29 cellular contexts compared by ENCODE assay signal in the genomic region with DNA sequence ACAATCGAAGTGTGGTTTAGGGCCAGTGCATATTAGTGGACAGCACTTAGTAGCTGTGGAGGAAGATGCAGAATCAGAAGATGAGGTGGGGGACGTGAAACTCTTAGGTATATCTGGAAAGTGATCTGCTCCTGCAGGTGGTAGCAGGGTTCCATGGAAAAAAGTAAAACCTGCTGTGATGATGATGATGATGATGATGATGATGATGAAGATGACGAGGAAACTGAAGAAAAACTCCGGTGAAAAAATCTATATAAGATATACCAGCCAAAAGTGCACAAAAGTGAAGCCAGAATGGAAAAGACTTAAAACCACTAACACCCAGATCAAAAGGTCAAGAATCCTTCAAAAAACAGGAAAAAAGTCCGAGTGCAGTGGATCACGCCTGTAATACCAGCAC.
"Had no signal": no experiment of that assay in that cellular context is flagged by ENCODE, and none has a peak within 500 bp of the region (broad histone marks: within the 10 kb centered on the region; RNA-seq: fewer than 3 reads in every experiment).

No MANE protein-coding gene starts in this region.

- H3K4me1 Mint-ChIP-seq: stimulated activated effector memory CD8-positive, alpha-beta T cell treated with anti-CD3 and anti-CD28 coated beads, Interleukin-12 subunit alpha, Interleukin-12 subunit beta, amount 100 ng/mL, for 72 hours; stimulated activated memory B cell treated with anti-CD40 and anti-IgM and Interleukin-4, amounts not matched to agents 10 μg/mL and 1 μg/mL and 100 μg/mL, for 72 hours; stimulated activated naive B cell treated with anti-CD40 and anti-IgM and Interleukin-4, amounts not matched to agents 10 μg/mL and 1 μg/mL and 100 μg/mL, for 72 hours; stimulated activated naive CD8-positive, alpha-beta T cell treated with anti-CD3 and anti-CD28 coated beads, Interleukin-15, amount 100 ng/mL, for 72 hours had no signal

- H3K4me3 ChIP-seq: stomach, suprapubic skin, testis, thoracic aorta, thyroid gland, tibial artery, tibial nerve, transverse colon, upper lobe of left lung, upper lobe of right lung, uterus, vagina had no signal

- H3K36me3 ChIP-seq: stomach, suprapubic skin, thoracic aorta, thyroid gland, tibial artery, tibial nerve, transverse colon, upper lobe of left lung, upper lobe of right lung, uterus, vagina had no signal

- DNase-seq: stimulated activated CD4-positive, alpha-beta T cell treated with anti-CD3 and anti-CD28 coated beads, Interleukin-2, amount 100 ng/mL, for 48 hours; stimulated activated CD4-positive, alpha-beta T cell treated with anti-CD3 and anti-CD28 coated beads, Interleukin-4, amount 100 ng/mL, for 1 hour; stimulated activated CD4-positive, alpha-beta T cell treated with anti-CD3 and anti-CD28 coated beads, Interleukin-4, amount 100 ng/mL, for 24 hours; stimulated activated CD4-positive, alpha-beta T cell treated with anti-CD3 and anti-CD28 coated beads, Interleukin-4, amount 100 ng/mL, for 4 hours; stimulated activated CD8-positive, alpha-beta memory T cell treated with anti-CD3 and anti-CD28 coated beads, Interleukin-4, amount 100 ng/mL, for 48 hours; stimulated activated naive B cell treated with anti-CD40 and anti-IgM and Interleukin-4, amounts not matched to agents 10 μg/mL and 1 μg/mL and 100 μg/mL, for 72 hours; stimulated activated naive CD4-positive, alpha-beta T cell; stimulated activated naive CD4-positive, alpha-beta T cell treated with Interleukin-2 at 50 U/mL for 16 hours; stimulated activated naive CD8-positive, alpha-beta T cell treated with anti-CD3 and anti-CD28 coated beads, Interleukin-15, amount 100 ng/mL, for 72 hours; stimulated activated naive CD8-positive, alpha-beta T cell treated with anti-CD3 and anti-CD28 coated beads, Interleukin-15, Interleukin-2, amounts not matched to agents 100 U/mL and 50 U/mL, for 24 hours; stomach; substantia nigra; testis; thyroid gland; tibial artery; transverse colon; trophoblast cell; upper lobe of left lung; upper lobe of right lung; uterus had no signal

- H3K9me3 ChIP-seq: stomach, suprapubic skin, testis, thoracic aorta, thyroid gland, tibial artery, tibial nerve, transverse colon, upper lobe of left lung, upper lobe of right lung, uterus, vagina had no signal

- H3K27ac Mint-ChIP-seq: stimulated activated effector memory CD8-positive, alpha-beta T cell treated with anti-CD3 and anti-CD28 coated beads, Interleukin-12 subunit alpha, Interleukin-12 subunit beta, amount 100 ng/mL, for 72 hours; stimulated activated memory B cell treated with anti-CD40 and anti-IgM and Interleukin-4, amounts not matched to agents 10 μg/mL and 1 μg/mL and 100 μg/mL, for 72 hours; stimulated activated naive B cell treated with anti-CD40 and anti-IgM and Interleukin-4, amounts not matched to agents 10 μg/mL and 1 μg/mL and 100 μg/mL, for 72 hours; stimulated activated naive CD8-positive, alpha-beta T cell treated with anti-CD3 and anti-CD28 coated beads, Interleukin-15, Interleukin-2, amounts not matched to agents 100 ng/mL and 50 ng/mL, for 24 hours; type B pancreatic cell had no signal

- H3K27me3 ChIP-seq: stomach, testis, thyroid gland, tibial artery, tibial nerve, upper lobe of right lung, uterus, vagina had no signal

- H3K4me1 ChIP-seq: stomach, suprapubic skin, testis, thyroid gland, tibial artery, tibial nerve, transverse colon, upper lobe of left lung, upper lobe of right lung, uterus, vagina had no signal

- H3K36me3 Mint-ChIP-seq: stimulated activated effector memory CD8-positive, alpha-beta T cell treated with anti-CD3 and anti-CD28 coated beads, Interleukin-12 subunit alpha, Interleukin-12 subunit beta, amount 100 ng/mL, for 72 hours; stimulated activated memory B cell treated with anti-CD40 and anti-IgM and Interleukin-4, amounts not matched to agents 10 μg/mL and 1 μg/mL and 100 μg/mL, for 72 hours; stimulated activated naive B cell treated with anti-CD40 and anti-IgM and Interleukin-4, amounts not matched to agents 10 μg/mL and 1 μg/mL and 100 μg/mL, for 72 hours; type B pancreatic cell had no signal

- H3K4me3 Mint-ChIP-seq: stimulated activated effector memory CD8-positive, alpha-beta T cell treated with anti-CD3 and anti-CD28 coated beads, Interleukin-12 subunit alpha, Interleukin-12 subunit beta, amount 100 ng/mL, for 72 hours; stimulated activated memory B cell treated with anti-CD40 and anti-IgM and Interleukin-4, amounts not matched to agents 10 μg/mL and 1 μg/mL and 100 μg/mL, for 72 hours; stimulated activated naive B cell treated with anti-CD40 and anti-IgM and Interleukin-4, amounts not matched to agents 10 μg/mL and 1 μg/mL and 100 μg/mL, for 72 hours; stimulated activated naive CD8-positive, alpha-beta T cell treated with anti-CD3 and anti-CD28 coated beads, Interleukin-15, amount 100 ng/mL, for 72 hours; stimulated activated naive CD8-positive, alpha-beta T cell treated with anti-CD3 and anti-CD28 coated beads, Interleukin-15, Interleukin-2, amounts not matched to agents 100 ng/mL and 50 ng/mL, for 24 hours; type B pancreatic cell had no signal

- FAIRE-seq: urothelium cell line had no signal

- ATAC-seq: stimulated activated effector memory CD8-positive, alpha-beta T cell treated with anti-CD3 and anti-CD28 coated beads, Interleukin-12 subunit alpha, Interleukin-12 subunit beta, amount 100 ng/mL, for 72 hours; stimulated activated memory B cell treated with anti-CD40 and anti-IgM and Interleukin-4, amounts not matched to agents 10 μg/mL and 1 μg/mL and 100 μg/mL, for 72 hours; stimulated activated naive B cell treated with anti-CD40 and anti-IgM and Interleukin-4, amounts not matched to agents 10 μg/mL and 1 μg/mL and 100 μg/mL, for 72 hours; stimulated activated naive CD8-positive, alpha-beta T cell treated with anti-CD3 and anti-CD28 coated beads, Interleukin-15, amount 100 ng/mL, for 72 hours; stimulated activated naive CD8-positive, alpha-beta T cell treated with anti-CD3 and anti-CD28 coated beads, Interleukin-15, Interleukin-2, amounts not matched to agents 100 U/mL and 50 U/mL, for 24 hours; upper lobe of right lung had no signal

- H3K9me3 Mint-ChIP-seq: stimulated activated effector memory CD8-positive, alpha-beta T cell treated with anti-CD3 and anti-CD28 coated beads, Interleukin-12 subunit alpha, Interleukin-12 subunit beta, amount 100 ng/mL, for 72 hours; stimulated activated naive CD8-positive, alpha-beta T cell treated with anti-CD3 and anti-CD28 coated beads, Interleukin-15, amount 100 ng/mL, for 72 hours; stimulated activated naive CD8-positive, alpha-beta T cell treated with anti-CD3 and anti-CD28 coated beads, Interleukin-15, Interleukin-2, amounts not matched to agents 100 ng/mL and 50 ng/mL, for 24 hours had no signal

- H3K27ac ChIP-seq: stomach, suprapubic skin, testis, thoracic aorta, thyroid gland, tibial artery, tibial nerve, transverse colon, upper lobe of left lung, upper lobe of right lung, uterus, vagina had no signal
